Comparison of ENCODE assay signal across 3 cellular contexts in genomic region chr10:79158402-79159097, GRCh38.
TF ChIP-seq lines count a peak whose summit lies in the region.

No MANE protein-coding gene starts in this region.

TF ChIP-seq in GM23338, 12 proteins besides CTCF, POLR2A, EP300 and RAD21 (continued from another document and continues in another):
- no peak for TF ChIP-seq ZNF462 (CRISPR knock-in tag; IDR thresholded peaks at IDR 0.05)
- TF ChIP-seq STAT1 (IDR thresholded peaks at IDR 0.05; ENCODE audit: unreplicated experiment), result no peak
- TF ChIP-seq ETS1 (IDR thresholded peaks at IDR 0.05), result no peak
- TF ChIP-seq NANOG (IDR thresholded peaks at IDR 0.05; ENCODE audit: borderline replicate concordance), result no peak
- no peak for TF ChIP-seq EZH2phosphoT487 (IDR thresholded peaks at IDR 0.05; ENCODE audit: unreplicated experiment)

TF ChIP-seq in K562, 482 proteins besides CTCF, POLR2A, EP300 and RAD21 (continues in another document):
- no peak for TF ChIP-seq THAP12 (CRISPR knock-in tag; IDR thresholded peaks at IDR 0.05)
- peak; percentile 60 for TF ChIP-seq TCF3 (CRISPR knock-in tag; IDR thresholded peaks at IDR 0.05)
- TF ChIP-seq TCF15 (CRISPR knock-in tag; IDR thresholded peaks at IDR 0.05), result no peak
- TF ChIP-seq SRSF3 (IDR thresholded peaks at IDR 0.05; ENCODE audit: insufficient read depth, low read length), result no peak
- no peak for TF ChIP-seq ZBED1 (IDR thresholded peaks at IDR 0.05)
- no peak for TF ChIP-seq ZBTB5 (IDR thresholded peaks at IDR 0.05)
- peak; percentile 85 for TF ChIP-seq PRDM10 (IDR thresholded peaks at IDR 0.05; ENCODE audit: partially characterized antibody)
- TF ChIP-seq KDM1A (IDR thresholded peaks at IDR 0.05), result 0 out of 4 replicates have a peak, but pooled peaks of 1 of the 2 experiments have one; percentile 27
- no peak for TF ChIP-seq TGIF2 (CRISPR knock-in tag; IDR thresholded peaks at IDR 0.05)
- no peak for TF ChIP-seq ZEB2 (IDR thresholded peaks at IDR 0.05)
- no peak for TF ChIP-seq SUPT5H (IDR thresholded peaks at IDR 0.05)
- TF ChIP-seq ZNF133 (CRISPR knock-in tag; IDR thresholded peaks at IDR 0.05), result no peak
- TF ChIP-seq SNIP1 (IDR thresholded peaks at IDR 0.05; ENCODE audit: low read depth), result no peak
- TF ChIP-seq ZBTB7A (IDR thresholded peaks at IDR 0.05; ENCODE audit: borderline replicate concordance, control insufficient read depth, low read depth, low read length), result 0 out of 2 replicates have a peak, but pooled peaks have one; percentile 39
- TF ChIP-seq ZBTB8A (IDR thresholded peaks at IDR 0.05; ENCODE audit: partially characterized antibody), result no peak
- no peak for TF ChIP-seq STAT6 (CRISPR knock-in tag; IDR thresholded peaks at IDR 0.05)
- TF ChIP-seq DIDO1 (tag; IDR thresholded peaks at IDR 0.05; ENCODE audit: low read depth), result no peak

TF ChIP-seq in HepG2, 621 proteins besides CTCF, POLR2A, EP300 and RAD21:
- TF ChIP-seq ZBTB2 (CRISPR knock-in tag; IDR thresholded peaks at IDR 0.05; ENCODE audit: low read depth), result no peak
- TF ChIP-seq HNRNPK (IDR thresholded peaks at IDR 0.05; ENCODE audit: low read depth, low read length, poor library complexity, severe bottlenecking), result no peak
- TF ChIP-seq ZUFSP (CRISPR knock-in tag; IDR thresholded peaks at IDR 0.05; ENCODE audit: borderline replicate concordance), result no peak
- TF ChIP-seq ZSCAN5A (CRISPR knock-in tag; IDR thresholded peaks at IDR 0.05; ENCODE audit: borderline replicate concordance), result no peak
- TF ChIP-seq ZNF724P (CRISPR knock-in tag; IDR thresholded peaks at IDR 0.05; ENCODE audit: borderline replicate concordance), result 0 out of 2 replicates have a peak, but pooled peaks have one; percentile 62
- TF ChIP-seq ZBTB20 (CRISPR knock-in tag; IDR thresholded peaks at IDR 0.05; ENCODE audit: borderline replicate concordance, low read depth), result no peak
- TF ChIP-seq ATF7-NPFF (CRISPR knock-in tag; IDR thresholded peaks at IDR 0.05; ENCODE audit: low read depth), result 0 out of 2 replicates have a peak, but pooled peaks have one; percentile 36
- TF ChIP-seq ZNF3 (CRISPR knock-in tag; IDR thresholded peaks at IDR 0.05), result no peak
- no peak for TF ChIP-seq ZMYM4 (CRISPR knock-in tag; IDR thresholded peaks at IDR 0.05)
- no peak for TF ChIP-seq SAFB2 (CRISPR knock-in tag; IDR thresholded peaks at IDR 0.05; ENCODE audit: borderline replicate concordance, low read depth)
- no peak for TF ChIP-seq ZNF816 (CRISPR knock-in tag; IDR thresholded peaks at IDR 0.05; ENCODE audit: borderline replicate concordance)
- no peak for TF ChIP-seq HNF1A (IDR thresholded peaks at IDR 0.05; ENCODE audit: low read depth)
- TF ChIP-seq HNF1A (CRISPR knock-in tag; IDR thresholded peaks at IDR 0.05; ENCODE audit: borderline replicate concordance), result no peak
